20 cellular contexts compared by ENCODE assay signal in genomic region chr20:57374343-57374930, GRCh38. TPM values are rescaled to one million over a fixed set of nuclear protein-coding genes. Genes with fewer than 3 reads are reported as not detected.
DNase-seq lines count a peak whose midpoint lies in the region; ATAC-seq and TF ChIP-seq lines count a peak whose summit lies in the region.
"Had no signal": no experiment of that assay in that cellular context is flagged by ENCODE, and none has a peak within 500 bp of the region (broad histone marks: within the 10 kb centered on the region; RNA-seq: fewer than 3 reads in every experiment).

No MANE protein-coding gene starts in this region.

- H3K27me3 Mint-ChIP-seq in activated CD4-positive, alpha-beta T cell treated with anti-CD3 and anti-CD28 coated beads for 36 hours: no peaks in the 10 kb centered on the region
- H3K27me3 Mint-ChIP-seq in T-cell (no peaks in the 10 kb centered on the region), endodermal cell (ENCODE audit: insufficient read depth) (no peaks in the 10 kb centered on the region)

- H3K4me1 ChIP-seq in endodermal cell (ENCODE audit: control insufficient read depth, insufficient read depth, low read length): no peaks in the 10 kb centered on the region
- H3K4me1 ChIP-seq: gastrocnemius medialis, parathyroid adenoma had no signal

- H3K4me1 Mint-ChIP-seq in activated CD4-positive, alpha-beta T cell treated with anti-CD3 and anti-CD28 coated beads for 36 hours: peaks cover 28% of the 10 kb centered on the region
- H3K4me1 Mint-ChIP-seq in T-cell: peaks cover 22 to 28% (median 25%) of the 10 kb centered on the region in 3 donors
- no peaks in the 10 kb centered on the region for H3K4me1 Mint-ChIP-seq in endodermal cell
- H3K4me1 Mint-ChIP-seq in stimulated activated effector memory CD8-positive, alpha-beta T cell treated with anti-CD3 and anti-CD28 coated beads, Interleukin-12 subunit alpha, Interleukin-12 subunit beta, amount 100 ng/mL, for 72 hours: peaks cover 38% of the 10 kb centered on the region

- H3K27ac ChIP-seq in endodermal cell (ENCODE audit: low read depth, low read length): no peak overlapping the region
- H3K27ac ChIP-seq: epithelial cell of prostate, parathyroid adenoma had no signal

- peak overlapping the region; percentile 51 for H3K27ac Mint-ChIP-seq in activated CD4-positive, alpha-beta T cell treated with anti-CD3 and anti-CD28 coated beads for 36 hours
- H3K27ac Mint-ChIP-seq in T-cell (peak overlapping the region; percentile 34 to 73), endodermal cell (peak overlapping the region; percentile 62)
- peak overlapping the region; percentile 81 for H3K27ac Mint-ChIP-seq in stimulated activated effector memory CD8-positive, alpha-beta T cell treated with anti-CD3 and anti-CD28 coated beads, Interleukin-12 subunit alpha, Interleukin-12 subunit beta, amount 100 ng/mL, for 72 hours

- 88 to 89% methylated on average over 10 to 12 of the region's 12 CpGs for WGBS in endodermal cell (ENCODE audit: insufficient coverage in 1 of 2, insufficient read length in 1 of 2), 2 experiments

- no peak for TF ChIP-seq CTCF in endodermal cell (conservative IDR thresholded peaks at IDR 0.05)

- no peak overlapping the region for H3K4me3 ChIP-seq in endodermal cell (ENCODE audit: low read length)
- H3K4me3 ChIP-seq: gastrocnemius medialis, smooth muscle cell had no signal

- POLR2A ChIA-PET in activated CD4-positive, alpha-beta T cell treated with anti-CD3 and anti-CD28 coated beads for 36 hours (lab: Charles Lee): no interaction called here
- POLR2A ChIA-PET in T-cell (lab: Charles Lee): interaction anchor here in 1 of 2 donors (0.7 kb wide), 1 partner anchor 25 kb away, joined by 3 read pairs; no protein-coding TSS in a partner anchor

- CTCF ChIA-PET in activated CD4-positive, alpha-beta T cell treated with anti-CD3 and anti-CD28 coated beads for 36 hours (lab: Charles Lee): interaction anchor here (1.4 kb wide), 1 partner anchor 7 kb away, joined by 3 read pairs; no protein-coding TSS in a partner anchor
- CTCF ChIA-PET in T-cell (lab: Charles Lee): no interaction called here

- H3K27me3 ChIP-seq in endodermal cell (ENCODE audit: control insufficient read depth, insufficient read depth, low read length, poor library complexity, severe bottlenecking): no peaks in the 10 kb centered on the region
- H3K27me3 ChIP-seq: gastrocnemius medialis, left lung had no signal

- peaks cover 74% of the 10 kb centered on the region for H3K36me3 Mint-ChIP-seq in activated CD4-positive, alpha-beta T cell treated with anti-CD3 and anti-CD28 coated beads for 36 hours (ENCODE audit: low read depth)
- H3K36me3 Mint-ChIP-seq in T-cell (peaks cover 75% of the 10 kb centered on the region), endodermal cell (ENCODE audit: low read depth) (peaks cover 81% of the 10 kb centered on the region)
- H3K36me3 Mint-ChIP-seq in stimulated activated effector memory CD8-positive, alpha-beta T cell treated with anti-CD3 and anti-CD28 coated beads, Interleukin-12 subunit alpha, Interleukin-12 subunit beta, amount 100 ng/mL, for 72 hours: no peaks in the 10 kb centered on the region

- ATAC-seq in activated CD4-positive, alpha-beta T cell treated with anti-CD3 and anti-CD28 coated beads for 36 hours: no peak
- ATAC-seq in T-cell (replicated peaks in 1 of 4) (peak in 2 of 4 experiments; percentile 46 to 50), GM18861 (IDR thresholded peaks at IDR 0.05; ENCODE audit: unreplicated experiment) (no peak)
- no peak for ATAC-seq in stimulated activated effector memory CD8-positive, alpha-beta T cell treated with anti-CD3 and anti-CD28 coated beads, Interleukin-12 subunit alpha, Interleukin-12 subunit beta, amount 100 ng/mL, for 72 hours

- no peaks in the 10 kb centered on the region for H3K9me3 ChIP-seq in endodermal cell (ENCODE audit: control insufficient read depth, low read length)
- H3K9me3 ChIP-seq: gastrocnemius medialis, left lung had no signal

- peaks cover 88% of the 10 kb centered on the region for H3K36me3 ChIP-seq in endodermal cell (ENCODE audit: control insufficient read depth, insufficient read depth, low read length)

- intact Hi-C loops in activated CD4-positive, alpha-beta T cell treated with anti-CD3 and anti-CD28 coated beads for 36 hours (cut with DNase I, micrococcal nuclease): no loop called here

- no peak overlapping the region for H3K4me3 Mint-ChIP-seq in activated CD4-positive, alpha-beta T cell treated with anti-CD3 and anti-CD28 coated beads for 36 hours
- peak overlapping the region in 1 of 3 donors; percentile 33 for H3K4me3 Mint-ChIP-seq in T-cell
- no peak overlapping the region for H3K4me3 Mint-ChIP-seq in endodermal cell
- H3K4me3 Mint-ChIP-seq in stimulated activated effector memory CD8-positive, alpha-beta T cell treated with anti-CD3 and anti-CD28 coated beads, Interleukin-12 subunit alpha, Interleukin-12 subunit beta, amount 100 ng/mL, for 72 hours: no peak overlapping the region

- DNase-seq in activated CD4-positive, alpha-beta T cell treated with anti-CD3 and anti-CD28 coated beads for 36 hours: no peak
- no peak for DNase-seq in activated CD4-positive, alpha-beta T cell treated with anti-CD3 and anti-CD28 coated beads for 48 hours
- DNase-seq in T-cell (no peak), endodermal cell (no peak), Kasumi-1 (lab: John Stamatoyannopoulos, UW) (no peak)
- DNase-seq in stimulated activated effector memory CD8-positive, alpha-beta T cell treated with anti-CD3 and anti-CD28 coated beads, Interleukin-12 subunit alpha, Interleukin-12 subunit beta, amount 100 ng/mL, for 72 hours (ENCODE audit: low spot score in 2 of 2): no peak
- no peak for DNase-seq in effector CD4-positive, alpha-beta T cell
- DNase-seq: gastrocnemius medialis, GOT3, NCI-H1048, NCI-H2029 treated with DMSO at 0.1 percent for 48 hours, NCI-H510A treated with DMSO at 0.1 percent for 48 hours had no signal

- H3K9ac ChIP-seq in endodermal cell (ENCODE audit: extremely low read depth, low read length, poor library complexity, severe bottlenecking): no peak overlapping the region
- H3K9ac ChIP-seq: parathyroid adenoma had no signal

- H3K9me3 Mint-ChIP-seq in activated CD4-positive, alpha-beta T cell treated with anti-CD3 and anti-CD28 coated beads for 36 hours (ENCODE audit: low read depth): no peaks in the 10 kb centered on the region
- H3K9me3 Mint-ChIP-seq in T-cell: no peaks in the 10 kb centered on the region
- H3K9me3 Mint-ChIP-seq in endodermal cell: no peaks in the 10 kb centered on the region
- no peaks in the 10 kb centered on the region for H3K9me3 Mint-ChIP-seq in stimulated activated effector memory CD8-positive, alpha-beta T cell treated with anti-CD3 and anti-CD28 coated beads, Interleukin-12 subunit alpha, Interleukin-12 subunit beta, amount 100 ng/mL, for 72 hours

RNA-seq across cellular contexts. Expression of gene RBM38, which starts 16.8 kb away (rescaled TPM):
- total RNA-seq in activated CD4-positive, alpha-beta T cell treated with anti-CD3 and anti-CD28 coated beads for 36 hours: 100 to 1,000 TPM in 1 of 2 experiments, 10 to 100 TPM in 1; 96.5 to 101 TPM
- total RNA-seq in T-cell (100 to 1,000 TPM; 111 to 271 (median 124) TPM), endodermal cell (10 to 100 TPM; 29.0 to 30.2 TPM)
- polyA plus RNA-seq in endodermal cell (2013, experiment 1 of 2): 58.7 TPM
- polyA plus RNA-seq in endodermal cell (2013, experiment 2 of 2): 59.5 TPM

RNA-seq across cellular contexts. Expression of gene RAE1, which starts 23.4 kb away (rescaled TPM):
- 10 to 100 TPM; 42.7 to 48.9 TPM for total RNA-seq in activated CD4-positive, alpha-beta T cell treated with anti-CD3 and anti-CD28 coated beads for 36 hours
- total RNA-seq in T-cell (10 to 100 TPM; 29.0 to 41.1 (median 29.4) TPM), endodermal cell (10 to 100 TPM; 41.2 to 43.8 TPM)
- polyA plus RNA-seq in endodermal cell (2013, experiment 1 of 2): 46.4 TPM
- 42.3 TPM for polyA plus RNA-seq in endodermal cell (2013, experiment 2 of 2)

RNA-seq across cellular contexts. Expression of gene SPO11, which starts 44.8 kb away (rescaled TPM):
- total RNA-seq in activated CD4-positive, alpha-beta T cell treated with anti-CD3 and anti-CD28 coated beads for 36 hours: not detected
- total RNA-seq in T-cell (not detected), endodermal cell (not detected)
- polyA plus RNA-seq in endodermal cell (2013, experiment 1 of 2): not detected
- polyA plus RNA-seq in endodermal cell (2013, experiment 2 of 2): not detected
- total RNA-seq: A172, astrocyte, gastrocnemius medialis, left lung, smooth muscle cell, urinary bladder had no signal
- polyA plus RNA-seq: smooth muscle cell, urinary bladder had no signal
